10 cellular contexts compared by ENCODE assay signal in the genomic region with DNA sequence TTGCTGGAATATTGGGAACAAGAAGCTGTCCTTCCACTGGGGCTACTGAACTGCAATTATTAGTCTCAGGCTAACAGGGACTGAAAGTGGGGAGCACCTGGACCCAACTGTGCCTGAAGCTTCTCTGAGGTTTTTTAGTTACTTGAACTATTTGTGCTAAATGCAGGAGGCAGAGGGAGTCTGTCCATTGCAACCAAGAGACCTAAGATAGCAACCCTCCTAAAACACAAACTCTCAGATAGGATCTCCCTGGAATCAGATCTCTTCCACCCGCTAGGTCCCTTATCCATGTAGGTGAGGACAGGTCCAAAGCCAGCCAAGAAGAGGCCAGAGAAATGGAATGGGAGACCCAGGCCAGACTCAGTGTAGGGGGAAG. TPM values are rescaled to one million over a fixed set of nuclear protein-coding genes. Genes with fewer than 3 reads are reported as not detected.
DNase-seq lines count a peak whose midpoint lies in the region; ATAC-seq, FAIRE-seq and TF ChIP-seq lines count a peak whose summit lies in the region.
"Had no signal": no experiment of that assay in that cellular context is flagged by ENCODE, and none has a peak within 500 bp of the region (broad histone marks: within the 10 kb centered on the region; RNA-seq: fewer than 3 reads in every experiment).

No MANE protein-coding gene starts in this region.

- peaks cover 5% of the 10 kb centered on the region for H3K9me1 ChIP-seq in K562 (ENCODE audit: control insufficient read depth, insufficient read depth, low read length)

- no peak for TF ChIP-seq RAD21 in K562 (CRISPR knock-in tag; conservative IDR thresholded peaks at IDR 0.05 in 1 of 2, IDR thresholded peaks at IDR 0.05 in 1 of 2)

- TF ChIP-seq CTCF in K562 (IDR thresholded peaks at IDR 0.05 in 2 of 3, conservative IDR thresholded peaks at IDR 0.05 in 1 of 3; ENCODE audit: insufficient read depth in 2 of 3, low read depth in 1 of 3, low read length in 3 of 3): no peak
- TF ChIP-seq CTCF in lower lobe of right lung (IDR thresholded peaks at IDR 0.05): no peak
- TF ChIP-seq CTCF in thyroid gland (IDR thresholded peaks at IDR 0.05): no peak

- in situ Hi-C loops in K562 (cut with MboI): no loop called here

- H3K9ac ChIP-seq in HUES64 (ENCODE audit: low read depth, low read length): 0 out of 2 replicates have a peak overlapping the region, but pooled peaks have one; percentile 11
- H3K9ac ChIP-seq in K562 (ENCODE audit: insufficient read depth in 1 of 2, low read depth in 2 of 2, low read length in 2 of 2): peak overlapping the region in 1 of 2 experiments; percentile 46; a peak in 2 of 4 replicates
- H3K9ac ChIP-seq: KMS-11 had no signal

- peaks cover 54% of the 10 kb centered on the region for H3K4me1 ChIP-seq in HUES64 (ENCODE audit: insufficient read depth, low read length)
- H3K4me1 ChIP-seq in K562 (replicated peaks in 1 of 2; ENCODE audit: control insufficient read depth in 2 of 2, insufficient read depth in 2 of 2, low read length in 2 of 2): peaks cover 64 to 79% of the 10 kb centered on the region in 2 experiments
- H3K4me1 ChIP-seq in lower lobe of right lung: peaks cover 92% of the 10 kb centered on the region
- H3K4me1 ChIP-seq in thyroid gland: peaks cover 42 to 75% of the 10 kb centered on the region in 2 donors

- H2AFZ ChIP-seq in K562 (ENCODE audit: low read depth, low read length): no peak overlapping the region

- no peaks in the 10 kb centered on the region for H3K36me3 ChIP-seq in HUES64 (ENCODE audit: insufficient read depth, low read length)
- H3K36me3 ChIP-seq in K562 (ENCODE audit: control insufficient read depth, insufficient read depth, low read length): peaks cover 6% of the 10 kb centered on the region; the same call in 1 of the 3 replicates
- peaks cover 11% of the 10 kb centered on the region for H3K36me3 ChIP-seq in lower lobe of right lung
- no peaks in the 10 kb centered on the region for H3K36me3 ChIP-seq in thyroid gland

- TF ChIP-seq EP300 in K562 (IDR thresholded peaks at IDR 0.05; ENCODE audit: low read length): no peak

- DNase-seq in K562 (ENCODE audit: extremely low read depth in 1 of 4, low spot score in 3 of 4) (no peak), lower lobe of right lung (no peak), thyroid gland (no peak), HUDEP-2 (lab: John Stamatoyannopoulos, UW; ENCODE audit: unreplicated experiment in 76 of 76) (no peak), NCI-H128 (lab: John Stamatoyannopoulos, UW; ENCODE audit: unreplicated experiment) (no peak)
- DNase-seq in activated effector memory CD4-positive, alpha-beta T cell treated with Interleukin-2 at 50 U/mL for 16 hours: no peak
- DNase-seq: naive B cell had no signal

- H3K27ac ChIP-seq in HUES64 (ENCODE audit: low read depth, low read length) (peak overlapping the region; percentile 59; the same call in 1 of the 2 replicates), K562 (ENCODE audit: extremely low read depth, low read depth, low read length) (peak overlapping the region; percentile 50; the same call in 2 of the 3 replicates), lower lobe of right lung (peak overlapping the region; percentile 77), thyroid gland (peak overlapping the region; percentile 2 to 57 (median 13))
- H3K27ac ChIP-seq: KMS-11 had no signal

- peaks cover 97% of the 10 kb centered on the region for H3K79me2 ChIP-seq in K562 (ENCODE audit: control insufficient read depth, insufficient read depth, low read length)

- H3K4me3 ChIP-seq in HUES64 (ENCODE audit: low read length) (no peak overlapping the region), K562 (no peak overlapping the region), lower lobe of right lung (no peak overlapping the region), thyroid gland (replicated peaks in 1 of 3) (no peak overlapping the region)

- H3K27me3 ChIP-seq in HUES64 (ENCODE audit: insufficient read depth, low read length) (no peaks in the 10 kb centered on the region), K562 (ENCODE audit: control insufficient read depth in 2 of 2, insufficient read depth in 2 of 2, low read length in 2 of 2) (no peaks in the 10 kb centered on the region), lower lobe of right lung (ENCODE audit: low read depth) (no peaks in the 10 kb centered on the region), thyroid gland (no peaks in the 10 kb centered on the region)

- intact Hi-C loops in K562 (cut with micrococcal nuclease): loop anchor here (5.0 kb wide), 1 partner anchor 43 kb away; no protein-coding TSS in a partner anchor
- intact Hi-C loops in lower lobe of right lung (cut with DNase I): no loop called here
- intact Hi-C loops in thyroid gland (cut with DNase I): no loop called here

- H3K4me2 ChIP-seq in K562 (ENCODE audit: insufficient read depth, low read length): peak overlapping the region; percentile 42; the same call in 1 of the 2 replicates
- H3K4me2 ChIP-seq: KMS-11 had no signal

- ATAC-seq in K562: peak; percentile 5
- ATAC-seq in lower lobe of right lung: no peak

- CTCF ChIA-PET in K562 (lab: Yijun Ruan, JAX; ENCODE audit: low intra/inter-chr PET ratio): no interaction called here

- BruUV-seq in K562 (replicated peaks; lab: Mats Ljungman, UMichigan): no TSS peak

- WGBS in HUES64: 100% methylated on average over 1 of the region's 1 CpG
- WGBS in K562 (ENCODE audit: insufficient coverage, low coverage, missing lambda C conversion rate): 10% methylated on average over 1 of the region's 1 CpG
- 100% methylated on average over 1 of the region's 1 CpG for WGBS in thyroid gland, 2 donors

- H4K20me1 ChIP-seq in K562 (replicated peaks; ENCODE audit: control insufficient read depth, insufficient read depth, low read length): peaks cover 79% of the 10 kb centered on the region

- FAIRE-seq in K562 (lab: Jason Lieb, UNC): no peak
- FAIRE-seq: frontal cortex had no signal

- POLR2A ChIA-PET in K562 (lab: Yijun Ruan, JAX): interaction anchor here (0.6 to 0.7 kb wide), 4 partner anchors 58 to 532 kb away, joined by 3 to 5 read pairs (median 3); no protein-coding TSS in a partner anchor

- no peak for TF ChIP-seq POLR2A in K562 (conservative IDR thresholded peaks at IDR 0.05)
- TF ChIP-seq POLR2A in thyroid gland (IDR thresholded peaks at IDR 0.05): no peak

- no peaks in the 10 kb centered on the region for H3K9me3 ChIP-seq in HUES64 (ENCODE audit: insufficient read depth, low read depth, low read length)
- H3K9me3 ChIP-seq in K562 (replicated peaks; ENCODE audit: control insufficient read depth, insufficient read depth, low read depth, low read length): no peaks in the 10 kb centered on the region
- no peaks in the 10 kb centered on the region for H3K9me3 ChIP-seq in lower lobe of right lung
- no peaks in the 10 kb centered on the region for H3K9me3 ChIP-seq in thyroid gland

TF ChIP-seq in K562, 482 proteins besides CTCF, POLR2A, EP300 and RAD21 (continues in another document):
- TF ChIP-seq ZFPM2 (CRISPR knock-in tag; IDR thresholded peaks at IDR 0.05): no peak
- 0 out of 4 replicates have a peak, but pooled peaks of 1 of the 2 experiments have one; percentile 30 for TF ChIP-seq FOXA3 (CRISPR knock-in tag; conservative IDR thresholded peaks at IDR 0.05 in 1 of 2, IDR thresholded peaks at IDR 0.05 in 1 of 2)
- TF ChIP-seq CC2D1A (IDR thresholded peaks at IDR 0.05): no peak
- TF ChIP-seq, protein P1, sequence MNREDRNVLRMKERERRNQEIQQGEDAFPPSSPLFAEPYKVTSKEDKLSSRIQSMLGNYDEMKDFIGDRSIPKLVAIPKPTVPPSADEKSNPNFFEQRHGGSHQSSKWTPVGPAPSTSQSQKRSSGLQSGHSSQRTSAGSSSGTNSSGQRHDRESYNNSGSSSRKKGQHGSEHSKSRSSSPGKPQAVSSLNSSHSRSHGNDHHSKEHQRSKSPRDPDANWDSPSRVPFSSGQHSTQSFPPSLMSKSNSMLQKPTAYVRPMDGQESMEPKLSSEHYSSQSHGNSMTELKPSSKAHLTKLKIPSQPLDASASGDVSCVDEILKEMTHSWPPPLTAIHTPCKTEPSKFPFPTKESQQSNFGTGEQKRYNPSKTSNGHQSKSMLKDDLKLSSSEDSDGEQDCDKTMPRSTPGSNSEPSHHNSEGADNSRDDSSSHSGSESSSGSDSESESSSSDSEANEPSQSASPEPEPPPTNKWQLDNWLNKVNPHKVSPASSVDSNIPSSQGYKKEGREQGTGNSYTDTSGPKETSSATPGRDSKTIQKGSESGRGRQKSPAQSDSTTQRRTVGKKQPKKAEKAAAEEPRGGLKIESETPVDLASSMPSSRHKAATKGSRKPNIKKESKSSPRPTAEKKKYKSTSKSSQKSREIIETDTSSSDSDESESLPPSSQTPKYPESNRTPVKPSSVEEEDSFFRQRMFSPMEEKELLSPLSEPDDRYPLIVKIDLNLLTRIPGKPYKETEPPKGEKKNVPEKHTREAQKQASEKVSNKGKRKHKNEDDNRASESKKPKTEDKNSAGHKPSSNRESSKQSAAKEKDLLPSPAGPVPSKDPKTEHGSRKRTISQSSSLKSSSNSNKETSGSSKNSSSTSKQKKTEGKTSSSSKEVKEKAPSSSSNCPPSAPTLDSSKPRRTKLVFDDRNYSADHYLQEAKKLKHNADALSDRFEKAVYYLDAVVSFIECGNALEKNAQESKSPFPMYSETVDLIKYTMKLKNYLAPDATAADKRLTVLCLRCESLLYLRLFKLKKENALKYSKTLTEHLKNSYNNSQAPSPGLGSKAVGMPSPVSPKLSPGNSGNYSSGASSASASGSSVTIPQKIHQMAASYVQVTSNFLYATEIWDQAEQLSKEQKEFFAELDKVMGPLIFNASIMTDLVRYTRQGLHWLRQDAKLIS (CRISPR knock-in tag; IDR thresholded peaks at IDR 0.05): no peak

RNA-seq across cellular contexts. Expression of gene NCOR2, which starts 58.1 kb away (rescaled TPM):
- 103 TPM for polyA plus RNA-seq in HUES64 (2013, experiment 1 of 2)
- 118 TPM for polyA plus RNA-seq in HUES64 (2013, experiment 2 of 2)
- total RNA-seq in K562 (2011; cell fraction: chromatin; rRNA removed; ENCODE audit: low replicate concordance): 66.7 and 165 TPM in 2 replicates
- 51.9 and 54.2 TPM in 2 replicates for total RNA-seq in K562 (2011; cell fraction: nucleolus; rRNA removed)
- total RNA-seq in K562 (2011; cell fraction: nucleoplasm; rRNA removed): 57.6 and 83.1 TPM in 2 replicates
- total RNA-seq in K562 (2014; rRNA removed) (18.2 and 22.3 TPM in 2 replicates), K562 (2014; rRNA removed; fragmentation: Illumina TruSeq; extraction: Trizol) (2.8 and 4.1 TPM in 2 replicates), K562 (2015; rRNA removed; fragmentation: Illumina TruSeq; extraction: Trizol) (8.1 and 8.4 TPM in 2 replicates), K562 (2021) (124 and 126 TPM in 2 replicates), lower lobe of right lung (318 TPM), thyroid gland (100 to 1,000 TPM in 2 of 4 donors, 10 to 100 TPM in 2; 45.3 to 178 (median 99.9) TPM)
- polyA plus RNA-seq in K562 (2011; rRNA removed) (3.1 and 4.2 TPM in 2 replicates), K562 (2014; fragmentation: Illumina TruSeq; extraction: Trizol) (22.6 and 36.3 TPM in 2 replicates), K562 (2014; fragmentation: Nextera tagmentation; extraction: Ambion mirVana) (under 1 TPM; 0.18 to 0.20 TPM), K562 (2014; rRNA removed) (24.9 and 29.2 TPM in 2 replicates)
- polyA plus RNA-seq in K562 (2011; cell fraction: cytosol; rRNA removed): 4.1 and 9.7 TPM in 2 replicates
- 20.4 and 29.6 TPM in 2 replicates for polyA plus RNA-seq in K562 (2011; cell fraction: nucleus; rRNA removed)
- 56.5 and 65.0 TPM in 2 replicates for polyA plus RNA-seq in K562 (2012)
- 7.3 and 9.9 TPM in 2 replicates for polyA minus RNA-seq in K562 (2011; rRNA and poly(A)+ RNA removed)
- 27.1 and 60.8 TPM in 2 replicates for polyA minus RNA-seq in K562 (2011; cell fraction: cytosol; rRNA and poly(A)+ RNA removed)
- 18.8 and 19.2 TPM in 2 replicates for polyA minus RNA-seq in K562 (2011; cell fraction: nucleus; rRNA and poly(A)+ RNA removed)

Comparison
In these comparisons a context has a peak if more than half of its experiments do, and no peak if none do; other contexts are left out.
1. H3K27ac ChIP-seq: peak in every context shown above with its lines; median percentile 77 in lower lobe of right lung; 59 in HUES64; 50 in K562; 13 in thyroid gland.